Comparison of ENCODE assay signal across 1 cellular context in the genomic region with DNA sequence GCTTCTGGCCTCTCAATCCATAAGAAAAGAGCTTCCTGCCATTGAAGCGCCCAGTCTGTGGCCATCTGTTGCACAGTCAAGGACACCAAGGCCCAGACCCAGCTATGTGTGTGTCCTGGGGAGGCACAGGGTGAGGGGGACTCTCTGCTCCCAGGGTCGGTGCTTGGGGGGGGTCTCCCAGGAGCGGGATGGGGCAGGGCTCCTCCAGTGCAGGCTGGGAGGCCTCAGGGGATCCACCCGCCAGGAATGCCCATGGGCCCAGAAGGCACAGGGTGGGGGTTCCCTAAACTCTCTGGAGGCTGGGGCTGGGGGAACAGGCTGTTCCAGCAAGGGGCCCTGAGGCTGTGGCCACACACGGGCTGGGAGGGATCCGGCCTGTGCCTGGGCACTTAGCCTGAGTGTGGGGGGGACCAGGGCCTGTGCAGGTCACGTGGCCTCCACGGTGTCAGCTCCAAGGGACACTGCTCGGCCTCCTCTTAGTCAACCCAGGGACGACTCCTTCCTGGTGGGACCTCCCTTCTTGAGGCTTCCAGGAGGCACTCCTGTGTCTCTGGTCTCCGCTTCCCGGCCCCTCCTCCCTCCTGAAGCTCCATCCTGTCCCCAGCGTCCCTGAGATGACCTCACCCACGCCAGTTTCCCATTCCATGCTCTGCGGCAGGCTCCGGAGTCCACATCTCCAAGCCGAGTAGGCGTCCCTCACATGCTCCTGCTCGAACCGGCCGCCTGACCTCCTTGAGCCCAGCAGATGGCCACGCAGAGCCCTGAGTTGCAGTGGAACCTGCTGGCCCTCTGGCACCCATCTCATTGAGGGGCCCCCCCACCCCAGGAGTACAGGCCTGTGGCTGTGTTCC.
TF ChIP-seq lines count a peak whose summit lies in the region.

No MANE protein-coding gene starts in this region.

TF ChIP-seq in GM23338, 12 proteins besides CTCF, POLR2A, EP300 and RAD21 (continued from another document):
- TF ChIP-seq, protein P1, sequence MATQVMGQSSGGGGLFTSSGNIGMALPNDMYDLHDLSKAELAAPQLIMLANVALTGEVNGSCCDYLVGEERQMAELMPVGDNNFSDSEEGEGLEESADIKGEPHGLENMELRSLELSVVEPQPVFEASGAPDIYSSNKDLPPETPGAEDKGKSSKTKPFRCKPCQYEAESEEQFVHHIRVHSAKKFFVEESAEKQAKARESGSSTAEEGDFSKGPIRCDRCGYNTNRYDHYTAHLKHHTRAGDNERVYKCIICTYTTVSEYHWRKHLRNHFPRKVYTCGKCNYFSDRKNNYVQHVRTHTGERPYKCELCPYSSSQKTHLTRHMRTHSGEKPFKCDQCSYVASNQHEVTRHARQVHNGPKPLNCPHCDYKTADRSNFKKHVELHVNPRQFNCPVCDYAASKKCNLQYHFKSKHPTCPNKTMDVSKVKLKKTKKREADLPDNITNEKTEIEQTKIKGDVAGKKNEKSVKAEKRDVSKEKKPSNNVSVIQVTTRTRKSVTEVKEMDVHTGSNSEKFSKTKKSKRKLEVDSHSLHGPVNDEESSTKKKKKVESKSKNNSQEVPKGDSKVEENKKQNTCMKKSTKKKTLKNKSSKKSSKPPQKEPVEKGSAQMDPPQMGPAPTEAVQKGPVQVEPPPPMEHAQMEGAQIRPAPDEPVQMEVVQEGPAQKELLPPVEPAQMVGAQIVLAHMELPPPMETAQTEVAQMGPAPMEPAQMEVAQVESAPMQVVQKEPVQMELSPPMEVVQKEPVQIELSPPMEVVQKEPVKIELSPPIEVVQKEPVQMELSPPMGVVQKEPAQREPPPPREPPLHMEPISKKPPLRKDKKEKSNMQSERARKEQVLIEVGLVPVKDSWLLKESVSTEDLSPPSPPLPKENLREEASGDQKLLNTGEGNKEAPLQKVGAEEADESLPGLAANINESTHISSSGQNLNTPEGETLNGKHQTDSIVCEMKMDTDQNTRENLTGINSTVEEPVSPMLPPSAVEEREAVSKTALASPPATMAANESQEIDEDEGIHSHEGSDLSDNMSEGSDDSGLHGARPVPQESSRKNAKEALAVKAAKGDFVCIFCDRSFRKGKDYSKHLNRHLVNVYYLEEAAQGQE (IDR thresholded peaks at IDR 0.05; ENCODE audit: unreplicated experiment): no peak
- no peak for TF ChIP-seq ZNF114 (CRISPR knock-in tag; IDR thresholded peaks at IDR 0.05)
- TF ChIP-seq POLR2AphosphoS5 (IDR thresholded peaks at IDR 0.05; ENCODE audit: low read depth): no peak
- TF ChIP-seq JUNB (IDR thresholded peaks at IDR 0.05; ENCODE audit: unreplicated experiment): no peak
- no peak for TF ChIP-seq CREB1 (CRISPR knock-in tag; IDR thresholded peaks at IDR 0.05; ENCODE audit: low read depth)
- no peak for TF ChIP-seq EZH2phosphoT487 (IDR thresholded peaks at IDR 0.05; ENCODE audit: unreplicated experiment)
- TF ChIP-seq ZNF331 (CRISPR knock-in tag; IDR thresholded peaks at IDR 0.05; ENCODE audit: low read depth): no peak
